32 cellular contexts compared by ENCODE assay signal in the genomic region with DNA sequence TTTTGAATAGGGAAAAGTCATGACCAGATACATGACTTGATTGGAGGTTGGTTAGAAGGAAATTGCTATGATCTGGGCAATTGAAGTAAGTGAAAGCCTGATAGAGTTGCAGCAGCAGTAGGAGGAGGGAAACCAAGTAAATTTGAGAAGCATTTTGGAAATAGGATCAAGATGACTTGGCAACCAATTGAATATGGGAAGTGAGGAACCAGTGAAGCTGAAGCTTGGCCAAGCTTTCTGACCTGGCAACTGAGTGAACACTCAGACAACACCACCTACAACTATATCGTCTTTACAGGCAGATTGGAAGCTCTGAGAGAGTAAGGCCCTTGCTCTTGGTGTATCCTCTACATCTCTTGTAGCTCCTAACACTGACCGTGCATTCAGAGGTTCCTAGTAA.
"Had no signal": no experiment of that assay in that cellular context is flagged by ENCODE, and none has a peak within 500 bp of the region (broad histone marks: within the 10 kb centered on the region; RNA-seq: fewer than 3 reads in every experiment).

No MANE protein-coding gene starts in this region.

- H3K27ac ChIP-seq: ascending aorta, cardiac muscle cell, KMS-11, PC-9, RWPE1, WERI-Rb-1 had no signal

- H2AFZ ChIP-seq: PC-9 had no signal

- H3K4me3 Mint-ChIP-seq: activated CD8-positive, alpha-beta T cell treated with anti-CD3 and anti-CD28 coated beads for 36 hours; activated naive CD4-positive, alpha-beta T cell treated with anti-CD3 and anti-CD28 coated beads, Interleukin-2, amount 50 U/mL, for 24 hours; activated naive CD8-positive, alpha-beta T cell treated with anti-CD3 and anti-CD28 coated beads, Interleukin-2, amount 10 ng/mL, durations not matched to agents 7 days and 5 days; activated T-cell treated with anti-CD3 and anti-CD28 coated beads, Interleukin-2, amount 50 U/mL, for 72 hours; activated T-helper 17 cell treated with anti-CD3 and anti-CD28 coated beads, Interleukin-2, amount 50 U/mL, for 72 hours; central memory CD8-positive, alpha-beta T cell; T-cell; T-helper 17 cell had no signal

- H3K9ac ChIP-seq: KMS-11 had no signal

- H3K4me1 Mint-ChIP-seq: activated naive CD4-positive, alpha-beta T cell treated with anti-CD3 and anti-CD28 coated beads, Interleukin-2, amount 50 U/mL, for 24 hours; activated T-helper 17 cell treated with anti-CD3 and anti-CD28 coated beads, Interleukin-2, amount 50 U/mL, for 72 hours; T-cell had no signal

- H3K27ac Mint-ChIP-seq: activated CD8-positive, alpha-beta T cell treated with anti-CD3 and anti-CD28 coated beads for 36 hours; activated naive CD4-positive, alpha-beta T cell treated with anti-CD3 and anti-CD28 coated beads, Interleukin-2, amount 50 U/mL, for 24 hours; activated naive CD8-positive, alpha-beta T cell treated with anti-CD3 and anti-CD28 coated beads, Interleukin-2, amount 10 ng/mL, durations not matched to agents 7 days and 5 days; activated T-cell treated with anti-CD3 and anti-CD28 coated beads, Interleukin-2, amount 50 U/mL, for 72 hours; activated T-helper 17 cell treated with anti-CD3 and anti-CD28 coated beads, Interleukin-2, amount 50 U/mL, for 72 hours; T-cell; T-helper 17 cell had no signal

- H3K4me3 ChIP-seq: ascending aorta, cardiac muscle cell, PC-9 had no signal

- H3K27me3 ChIP-seq: ascending aorta, cardiac muscle cell had no signal

- H3K36me3 ChIP-seq: ascending aorta, cardiac muscle cell, WERI-Rb-1 had no signal

- ATAC-seq: activated CD8-positive, alpha-beta T cell treated with anti-CD3 and anti-CD28 coated beads for 36 hours; activated T-cell treated with anti-CD3 and anti-CD28 coated beads, Interleukin-2, amount 50 U/mL, for 72 hours; activated T-helper 17 cell treated with anti-CD3 and anti-CD28 coated beads, Interleukin-2, amount 50 U/mL, for 72 hours; Right ventricle myocardium inferior; SK-N-SH treated with all-trans-retinoic acid at 6 μM for 48 hours; T-cell; T-helper 17 cell had no signal

- H3K36me3 Mint-ChIP-seq: activated naive CD4-positive, alpha-beta T cell treated with anti-CD3 and anti-CD28 coated beads, Interleukin-2, amount 50 U/mL, for 24 hours; activated naive CD8-positive, alpha-beta T cell treated with anti-CD3 and anti-CD28 coated beads, Interleukin-2, amount 10 ng/mL, durations not matched to agents 7 days and 5 days had no signal

- DNase-seq: activated CD4-positive, alpha-beta T cell treated with anti-CD3 and anti-CD28 coated beads for 1 hour; activated CD4-positive, alpha-beta T cell treated with anti-CD3 and anti-CD28 coated beads for 48 hours; activated CD4-positive, CD25-positive, alpha-beta regulatory T cell; activated CD8-positive, alpha-beta T cell treated with anti-CD3 and anti-CD28 coated beads for 36 hours; activated gamma-delta T cell; activated naive CD4-positive, alpha-beta T cell treated with Interleukin-2 at 50 U/mL for 16 hours; activated naive CD8-positive, alpha-beta T cell treated with anti-CD3 and anti-CD28 coated beads, Interleukin-2, amount 10 ng/mL, durations not matched to agents 7 days and 5 days; activated T-cell treated with anti-CD3 and anti-CD28 coated beads, Interleukin-2, amount 50 U/mL, for 1 hour; activated T-cell treated with anti-CD3 and anti-CD28 coated beads, Interleukin-2, amount 50 U/mL, for 72 hours; amygdala; NCI-H1105; NCI-H1436; NCI-H1694; NCI-H1930; NCI-H2081 treated with DMSO at 0.1 percent for 48 hours; NCI-H345; NCI-H524 treated with DMSO at 0.1 percent for 48 hours; PC-9; SIG-M5; T-cell; T-helper 17 cell; T-helper 9 cell; WERI-Rb-1 had no signal

- H3K4me2 ChIP-seq: KMS-11, PC-9 had no signal

- H3K27me3 Mint-ChIP-seq: activated CD8-positive, alpha-beta T cell treated with anti-CD3 and anti-CD28 coated beads for 36 hours; activated naive CD4-positive, alpha-beta T cell treated with anti-CD3 and anti-CD28 coated beads, Interleukin-2, amount 50 U/mL, for 24 hours; activated T-helper 17 cell treated with anti-CD3 and anti-CD28 coated beads, Interleukin-2, amount 50 U/mL, for 72 hours; central memory CD8-positive, alpha-beta T cell; T-cell; T-helper 17 cell had no signal

- H3K9me3 Mint-ChIP-seq: activated CD8-positive, alpha-beta T cell treated with anti-CD3 and anti-CD28 coated beads for 36 hours; activated naive CD4-positive, alpha-beta T cell treated with anti-CD3 and anti-CD28 coated beads, Interleukin-2, amount 50 U/mL, for 24 hours; activated naive CD8-positive, alpha-beta T cell treated with anti-CD3 and anti-CD28 coated beads, Interleukin-2, amount 10 ng/mL, durations not matched to agents 7 days and 5 days; activated T-cell treated with anti-CD3 and anti-CD28 coated beads, Interleukin-2, amount 50 U/mL, for 72 hours; activated T-helper 17 cell treated with anti-CD3 and anti-CD28 coated beads, Interleukin-2, amount 50 U/mL, for 72 hours; central memory CD8-positive, alpha-beta T cell; T-cell had no signal

- H3K4me1 ChIP-seq: ascending aorta had no signal
